ENCODE assay signal across 13 cellular contexts in genomic region chr12:91574975-91575374, GRCh38.
DNase-seq lines count a peak whose midpoint lies in the region; ATAC-seq and TF ChIP-seq lines count a peak whose summit lies in the region.
"Had no signal": no experiment of that assay in that cellular context is flagged by ENCODE, and none has a peak within 500 bp of the region (broad histone marks: within the 10 kb centered on the region; RNA-seq: fewer than 3 reads in every experiment).

No MANE protein-coding gene starts in this region.

- H3K27me3 Mint-ChIP-seq in MCF 10A (ENCODE audit: insufficient read depth, unreplicated experiment) (no peaks in the 10 kb centered on the region), brain (peaks cover 6% of the 10 kb centered on the region), neural progenitor cell (ENCODE audit: insufficient read depth, low read depth) (no peaks in the 10 kb centered on the region)
- peaks cover 0 to 7% of the 10 kb centered on the region in 2 donors for H3K27me3 Mint-ChIP-seq in CD8-positive, alpha-beta memory T cell

- H3K27ac ChIP-seq in breast epithelium (peak overlapping the region in 1 of 2 donors; percentile 8), neural progenitor cell (peak overlapping the region; percentile 40), smooth muscle cell (ENCODE audit: low read depth) (no peak overlapping the region), lower lobe of right lung (no peak overlapping the region)
- H3K27ac ChIP-seq in CD8-positive, alpha-beta memory T cell (ENCODE audit: low read depth, low read length) = no peak overlapping the region

- intact Hi-C loops in breast epithelium (cut with DNase I; ENCODE audit: low total_unique reads) = no loop called here
- intact Hi-C loops in MCF 10A (cut with micrococcal nuclease) = loop anchor here (5.0 to 10.0 kb wide), 2 partner anchors 237 to 1080 kb away; no protein-coding TSS in a partner anchor
- intact Hi-C loops in lower lobe of right lung (cut with DNase I) = no loop called here

- H3K4me1 Mint-ChIP-seq in MCF 10A (ENCODE audit: insufficient read depth, unreplicated experiment) = peaks cover 20% of the 10 kb centered on the region
- H3K4me1 Mint-ChIP-seq in brain = peaks cover 52% of the 10 kb centered on the region
- H3K4me1 Mint-ChIP-seq in neural progenitor cell = peaks cover 33% of the 10 kb centered on the region
- peaks cover 5 to 17% (median 7%) of the 10 kb centered on the region in 3 donors for H3K4me1 Mint-ChIP-seq in CD8-positive, alpha-beta memory T cell

- H3K9me3 ChIP-seq in breast epithelium (no peaks in the 10 kb centered on the region), neural progenitor cell (ENCODE audit: low read depth) (no peaks in the 10 kb centered on the region), smooth muscle cell (replicated peaks; ENCODE audit: low read depth) (no peaks in the 10 kb centered on the region), lower lobe of right lung (no peaks in the 10 kb centered on the region)
- no peaks in the 10 kb centered on the region for H3K9me3 ChIP-seq in CD8-positive, alpha-beta memory T cell (ENCODE audit: low read length)

- TF ChIP-seq POLR2A in breast epithelium (IDR thresholded peaks at IDR 0.05) = no peak

- POLR2A ChIA-PET in MCF 10A (lab: Yijun Ruan, JAX) = interaction anchor here (0.7 to 2.7 kb wide), 10 partner anchors 8 to 571 kb away, joined by 3 to 10 read pairs (median 3); partner anchors contain the start of gene BTG1
- POLR2A ChIA-PET in CD8-positive, alpha-beta memory T cell (lab: Charles Lee) = no interaction called here

- H3K9me3 Mint-ChIP-seq in MCF 10A (ENCODE audit: unreplicated experiment) (no peaks in the 10 kb centered on the region), brain (no peaks in the 10 kb centered on the region), neural progenitor cell (no peaks in the 10 kb centered on the region)
- no peaks in the 10 kb centered on the region for H3K9me3 Mint-ChIP-seq in CD8-positive, alpha-beta memory T cell

- H3K9ac ChIP-seq in neural progenitor cell (no peak overlapping the region), smooth muscle cell (ENCODE audit: low read depth) (no peak overlapping the region)

- H3K27me3 ChIP-seq in breast epithelium (no peaks in the 10 kb centered on the region), neural progenitor cell (no peaks in the 10 kb centered on the region), smooth muscle cell (ENCODE audit: low read depth) (no peaks in the 10 kb centered on the region), lower lobe of right lung (ENCODE audit: low read depth) (no peaks in the 10 kb centered on the region)
- H3K27me3 ChIP-seq in CD8-positive, alpha-beta memory T cell (ENCODE audit: insufficient read depth, low read length, poor library complexity, severe bottlenecking) = no peaks in the 10 kb centered on the region

- H3K27ac Mint-ChIP-seq in MCF 10A (ENCODE audit: low read depth, unreplicated experiment) (no peak overlapping the region), brain (peak overlapping the region; percentile 0 to 50 (median 7)), neural progenitor cell (peak overlapping the region; percentile 47)
- H3K27ac Mint-ChIP-seq in CD8-positive, alpha-beta memory T cell = peak overlapping the region in 1 of 8 donors; percentile 41

- H4K20me1 ChIP-seq in neural progenitor cell (ENCODE audit: low read depth) = no peaks in the 10 kb centered on the region
- no peaks in the 10 kb centered on the region for H4K20me1 ChIP-seq in smooth muscle cell (ENCODE audit: low read depth)

- TF ChIP-seq CTCF in breast epithelium (IDR thresholded peaks at IDR 0.05) = no peak
- no peak for TF ChIP-seq CTCF in MCF 10A (IDR thresholded peaks at IDR 0.05; ENCODE audit: unreplicated experiment)
- TF ChIP-seq CTCF in brain (conservative IDR thresholded peaks at IDR 0.05) = no peak
- TF ChIP-seq CTCF in neural progenitor cell (IDR thresholded peaks at IDR 0.05) = no peak
- TF ChIP-seq CTCF in smooth muscle cell (IDR thresholded peaks at IDR 0.05; ENCODE audit: borderline replicate concordance, insufficient read depth, poor library complexity, severe bottlenecking) = no peak
- no peak for TF ChIP-seq CTCF in lower lobe of right lung (IDR thresholded peaks at IDR 0.05)

- H3K79me2 ChIP-seq in neural progenitor cell (ENCODE audit: low read depth) (no peaks in the 10 kb centered on the region), smooth muscle cell (ENCODE audit: low read depth) (no peaks in the 10 kb centered on the region)

- H3K4me3 Mint-ChIP-seq in MCF 10A (ENCODE audit: unreplicated experiment) = no peak overlapping the region
- peak overlapping the region; percentile 9 to 62 (median 21) for H3K4me3 Mint-ChIP-seq in brain
- H3K4me3 Mint-ChIP-seq in neural progenitor cell = no peak overlapping the region
- H3K4me3 Mint-ChIP-seq in CD8-positive, alpha-beta memory T cell = no peak overlapping the region

- peak overlapping the region in 2 of 3 donors; percentile 28 to 29 for H3K4me3 ChIP-seq in breast epithelium
- no peak overlapping the region for H3K4me3 ChIP-seq in neural progenitor cell
- H3K4me3 ChIP-seq in smooth muscle cell = no peak overlapping the region
- no peak overlapping the region for H3K4me3 ChIP-seq in CD8-positive, alpha-beta memory T cell (ENCODE audit: low read length)
- H3K4me3 ChIP-seq in lower lobe of right lung = no peak overlapping the region

- BruUV-seq in MCF 10A (replicated peaks; lab: Mats Ljungman, UMichigan) = no TSS peak

- H3K4me2 ChIP-seq in neural progenitor cell = peak overlapping the region; percentile 35
- H3K4me2 ChIP-seq in smooth muscle cell = no peak overlapping the region

- H3K36me3 ChIP-seq in breast epithelium (no peaks in the 10 kb centered on the region), neural progenitor cell (no peaks in the 10 kb centered on the region), smooth muscle cell (ENCODE audit: low read depth) (no peaks in the 10 kb centered on the region), lower lobe of right lung (no peaks in the 10 kb centered on the region)
- no peaks in the 10 kb centered on the region for H3K36me3 ChIP-seq in CD8-positive, alpha-beta memory T cell (ENCODE audit: insufficient read depth, low read length)

- peaks cover 6% of the 10 kb centered on the region for H3K36me3 Mint-ChIP-seq in MCF 10A (ENCODE audit: insufficient read depth, unreplicated experiment)
- H3K36me3 Mint-ChIP-seq in brain = no peaks in the 10 kb centered on the region
- H3K36me3 Mint-ChIP-seq in neural progenitor cell = no peaks in the 10 kb centered on the region
- H3K36me3 Mint-ChIP-seq in CD8-positive, alpha-beta memory T cell = no peaks in the 10 kb centered on the region

- H3K4me1 ChIP-seq in breast epithelium = no peaks in the 10 kb centered on the region
- peaks cover 22% of the 10 kb centered on the region for H3K4me1 ChIP-seq in neural progenitor cell
- H3K4me1 ChIP-seq in smooth muscle cell (ENCODE audit: low read depth) = peaks cover 9% of the 10 kb centered on the region
- peaks cover 9% of the 10 kb centered on the region for H3K4me1 ChIP-seq in CD8-positive, alpha-beta memory T cell (ENCODE audit: insufficient read depth, low read length)
- no peaks in the 10 kb centered on the region for H3K4me1 ChIP-seq in lower lobe of right lung

- no peak for ATAC-seq in lower lobe of right lung
- ATAC-seq: HCT116, Panc1, Right ventricle myocardium inferior had no signal

- H2AFZ ChIP-seq in neural progenitor cell (replicated peaks) (no peak overlapping the region), smooth muscle cell (ENCODE audit: low read depth) (peak overlapping the region; percentile 54)

- CTCF ChIA-PET in MCF 10A (lab: Yijun Ruan, JAX) = interaction anchor here (0.6 to 1.4 kb wide), 4 partner anchors 12 to 195 kb away, joined by 3 to 5 read pairs (median 4); no protein-coding TSS in a partner anchor
- CTCF ChIA-PET in CD8-positive, alpha-beta memory T cell (lab: Charles Lee) = no interaction called here

- no peaks in the 10 kb centered on the region for H3F3A ChIP-seq in neural progenitor cell (ENCODE audit: low read depth)
- H3F3A ChIP-seq in smooth muscle cell (ENCODE audit: low read depth) = no peaks in the 10 kb centered on the region

- WGBS in smooth muscle cell (ENCODE audit: low lambda C conversion rate) = 93% methylated on average over 4 of the region's 4 CpGs

- no peak for DNase-seq in breast epithelium (ENCODE audit: low spot score in 2 of 2)
- DNase-seq in MCF 10A (ENCODE audit: unreplicated experiment) = no peak
- DNase-seq in neural progenitor cell (ENCODE audit: low spot score) = no peak
- no peak for DNase-seq in smooth muscle cell (lab: John Stamatoyannopoulos, UW; ENCODE audit: unreplicated experiment)
- no peak for DNase-seq in NCI-H2081 (lab: John Stamatoyannopoulos, UW)
- DNase-seq in CD8-positive, alpha-beta memory T cell = no peak
- DNase-seq in lower lobe of right lung = no peak
- DNase-seq: 8988T, IMR-90 had no signal

Comparison
In these comparisons a context has a peak if more than half of its experiments do, and no peak if none do; other contexts are left out.
1. H3K4me3 ChIP-seq: peak in breast epithelium (2 of 3); none in neural progenitor cell (single experiment), smooth muscle cell (single experiment), CD8-positive, alpha-beta memory T cell (single experiment) and lower lobe of right lung (single experiment).
2. H3K4me3 Mint-ChIP-seq: peak in brain (5 of 5); none in MCF 10A (single experiment), neural progenitor cell (single experiment) and CD8-positive, alpha-beta memory T cell (0 of 7).